Comparison of ENCODE assay signal across 31 cellular contexts in genomic region chr1:64721576-64722145, GRCh38.
"Had no signal": no experiment of that assay in that cellular context is flagged by ENCODE, and none has a peak within 500 bp of the region (broad histone marks: within the 10 kb centered on the region; RNA-seq: fewer than 3 reads in every experiment).

No MANE protein-coding gene starts in this region.

- H3K4me3 ChIP-seq: coronary artery, dorsolateral prefrontal cortex, gastrocnemius medialis had no signal

- H3K27ac ChIP-seq: brain microvascular endothelial cell, coronary artery, dorsolateral prefrontal cortex, gastrocnemius medialis had no signal

- H3K36me3 Mint-ChIP-seq: activated naive CD4-positive, alpha-beta T cell treated with anti-CD3 and anti-CD28 coated beads, Interleukin-2, amount 10 ng/mL, durations not matched to agents 7 days and 5 days; activated naive CD4-positive, alpha-beta T cell treated with anti-CD3 and anti-CD28 coated beads, Interleukin-2, amount 50 U/mL, for 72 hours; activated naive CD8-positive, alpha-beta T cell treated with anti-CD3 and anti-CD28 coated beads, Interleukin-2, amount 10 ng/mL, durations not matched to agents 7 days and 5 days had no signal

- H3K27me3 ChIP-seq: brain microvascular endothelial cell, gastrocnemius medialis had no signal

- H3K4me1 Mint-ChIP-seq: activated CD4-positive, alpha-beta T cell treated with anti-CD3 and anti-CD28 coated beads for 36 hours; activated CD4-positive, alpha-beta T cell treated with anti-CD3 and anti-CD28 coated beads, Interleukin-2, amount 10 ng/mL, durations not matched to agents 24 days and 14 days; activated CD8-positive, alpha-beta memory T cell treated with anti-CD3 and anti-CD28 coated beads, Interleukin-2, amount 10 ng/mL, durations not matched to agents 7 days and 5 days; activated naive CD4-positive, alpha-beta T cell treated with anti-CD3 and anti-CD28 coated beads, Interleukin-2, amount 10 ng/mL, durations not matched to agents 7 days and 5 days; activated naive CD8-positive, alpha-beta T cell treated with anti-CD3 and anti-CD28 coated beads, Interleukin-2, amount 10 ng/mL, durations not matched to agents 7 days and 5 days; central memory CD8-positive, alpha-beta T cell had no signal

- H3K9me3 ChIP-seq: gastrocnemius medialis had no signal

- FAIRE-seq: astrocyte, bronchial epithelial cell had no signal

- DNase-seq: activated CD4-positive, alpha-beta memory T cell treated with anti-CD3 and anti-CD28 coated beads for 36 hours; activated CD4-positive, alpha-beta T cell treated with anti-CD3 and anti-CD28 coated beads for 36 hours; activated CD4-positive, alpha-beta T cell treated with anti-CD3 and anti-CD28 coated beads, Interleukin-2, amount 10 ng/mL, durations not matched to agents 24 days and 14 days; activated CD4-positive, CD25-positive, alpha-beta regulatory T cell; activated CD4-positive, CD25-positive, alpha-beta regulatory T cell treated with anti-CD3 and anti-CD28 coated beads, Interleukin-2, amount 50 U/mL, for 72 hours; activated CD8-positive, alpha-beta memory T cell treated with anti-CD3 and anti-CD28 coated beads, Interleukin-2, amount 10 ng/mL, durations not matched to agents 7 days and 5 days; activated CD8-positive, alpha-beta memory T cell treated with anti-CD3 and anti-CD28 coated beads, Interleukin-2, amount 50 U/mL, for 4 hours; activated CD8-positive, alpha-beta T cell treated with anti-CD3 and anti-CD28 coated beads, Interleukin-2, amount 10 ng/mL, durations not matched to agents 7 days and 5 days; activated gamma-delta T cell; activated naive CD4-positive, alpha-beta T cell; activated naive CD4-positive, alpha-beta T cell treated with anti-CD3 and anti-CD28 coated beads, Interleukin-2, amount 10 ng/mL, durations not matched to agents 7 days and 5 days; activated naive CD8-positive, alpha-beta T cell treated with anti-CD3 and anti-CD28 coated beads, Interleukin-2, amount 10 ng/mL, durations not matched to agents 7 days and 5 days; activated T-cell treated with anti-CD3 and anti-CD28 coated beads, Interleukin-2, amount 50 U/mL, for 1 hour; activated T-cell treated with anti-CD3 and anti-CD28 coated beads, Interleukin-2, amount 50 U/mL, for 48 hours; amniotic stem cell; anterior cingulate cortex; brain microvascular endothelial cell; dorsolateral prefrontal cortex; effector memory CD4-positive, alpha-beta T cell; endodermal cell; foreskin fibroblast; gastrocnemius medialis; T-helper 2 cell had no signal

- H3K4me1 ChIP-seq: gastrocnemius medialis had no signal

- ATAC-seq: activated CD4-positive, alpha-beta T cell treated with anti-CD3 and anti-CD28 coated beads for 36 hours; activated CD8-positive, alpha-beta memory T cell treated with anti-CD3 and anti-CD28 coated beads, Interleukin-2, amount 10 ng/mL, durations not matched to agents 7 days and 5 days; activated CD8-positive, alpha-beta T cell treated with anti-CD3 and anti-CD28 coated beads, Interleukin-2, amount 10 ng/mL, durations not matched to agents 7 days and 5 days; activated naive CD4-positive, alpha-beta T cell treated with anti-CD3 and anti-CD28 coated beads, Interleukin-2, amount 50 U/mL, for 72 hours; esophagus mucosa; gastrocnemius medialis had no signal

- H3K4me3 Mint-ChIP-seq: activated CD4-positive, alpha-beta memory T cell treated with anti-CD3 and anti-CD28 coated beads for 36 hours; activated CD4-positive, alpha-beta T cell treated with anti-CD3 and anti-CD28 coated beads for 36 hours; activated CD4-positive, alpha-beta T cell treated with anti-CD3 and anti-CD28 coated beads, Interleukin-2, amount 10 ng/mL, durations not matched to agents 24 days and 14 days; activated CD8-positive, alpha-beta memory T cell treated with anti-CD3 and anti-CD28 coated beads, Interleukin-2, amount 10 ng/mL, durations not matched to agents 7 days and 5 days; activated CD8-positive, alpha-beta T cell treated with anti-CD3 and anti-CD28 coated beads, Interleukin-2, amount 10 ng/mL, durations not matched to agents 7 days and 5 days; activated naive CD4-positive, alpha-beta T cell treated with anti-CD3 and anti-CD28 coated beads, Interleukin-2, amount 10 ng/mL, durations not matched to agents 7 days and 5 days; activated naive CD8-positive, alpha-beta T cell treated with anti-CD3 and anti-CD28 coated beads, Interleukin-2, amount 10 ng/mL, durations not matched to agents 7 days and 5 days; activated T-helper 1 cell treated with anti-CD3 and anti-CD28 coated beads, Interleukin-12 subunit alpha, Interleukin-12 subunit beta, Interleukin-2, Interleukin-4 antibody, amounts not matched to agents 30 ng/mL and 10 ng/mL and 1 ng/mL, durations not matched to agents 14 hours and 24 hours and 36 hours; central memory CD8-positive, alpha-beta T cell; dendritic cell treated with granulocyte-macrophage colony-stimulating factor and Interleukin-4, amounts not matched to agents 40 ng/mL and 50 ng/mL, for 4 days; endodermal cell had no signal

- H3K36me3 ChIP-seq: brain microvascular endothelial cell, gastrocnemius medialis had no signal

- H3K27ac Mint-ChIP-seq: activated CD4-positive, alpha-beta memory T cell treated with anti-CD3 and anti-CD28 coated beads for 36 hours; activated CD4-positive, alpha-beta T cell treated with anti-CD3 and anti-CD28 coated beads for 36 hours; activated CD4-positive, alpha-beta T cell treated with anti-CD3 and anti-CD28 coated beads, Interleukin-2, amount 10 ng/mL, durations not matched to agents 24 days and 14 days; activated CD8-positive, alpha-beta memory T cell treated with anti-CD3 and anti-CD28 coated beads, Interleukin-2, amount 10 ng/mL, durations not matched to agents 7 days and 5 days; activated CD8-positive, alpha-beta T cell treated with anti-CD3 and anti-CD28 coated beads, Interleukin-2, amount 10 ng/mL, durations not matched to agents 7 days and 5 days; activated naive CD4-positive, alpha-beta T cell treated with anti-CD3 and anti-CD28 coated beads, Interleukin-2, amount 10 ng/mL, durations not matched to agents 7 days and 5 days; activated naive CD4-positive, alpha-beta T cell treated with anti-CD3 and anti-CD28 coated beads, Interleukin-2, amount 50 U/mL, for 72 hours; activated naive CD8-positive, alpha-beta T cell treated with anti-CD3 and anti-CD28 coated beads, Interleukin-2, amount 10 ng/mL, durations not matched to agents 7 days and 5 days; activated T-helper 1 cell treated with anti-CD3 and anti-CD28 coated beads, Interleukin-12 subunit alpha, Interleukin-12 subunit beta, Interleukin-2, Interleukin-4 antibody, amounts not matched to agents 30 ng/mL and 10 ng/mL and 1 ng/mL, durations not matched to agents 14 hours and 24 hours and 36 hours; dendritic cell treated with granulocyte-macrophage colony-stimulating factor and Interleukin-4, amounts not matched to agents 40 ng/mL and 50 ng/mL, for 4 days; endodermal cell had no signal

- H3K9me3 Mint-ChIP-seq: activated T-helper 1 cell treated with anti-CD3 and anti-CD28 coated beads, Interleukin-12 subunit alpha, Interleukin-12 subunit beta, Interleukin-2, Interleukin-4 antibody, amounts not matched to agents 30 ng/mL and 10 ng/mL and 1 ng/mL, durations not matched to agents 14 hours and 24 hours and 36 hours had no signal
